8 cellular contexts compared by ENCODE assay signal in genomic region chr1:2290171-2290578, GRCh38.
A peak's percentile ranks its signal among the peaks of the same experiment; 100 is the strongest.
DNase-seq lines count a peak whose midpoint lies in the region; ATAC-seq lines count a peak whose summit lies in the region.

No MANE protein-coding gene starts in this region.

- H3K27me3 Mint-ChIP-seq in activated CD4-positive, alpha-beta T cell treated with anti-CD3 and anti-CD28 coated beads, Interleukin-2, amount 10 ng/mL, durations not matched to agents 7 days and 5 days, result no peaks in the 10 kb centered on the region

- peak overlapping the region; percentile 96 for H3K27ac Mint-ChIP-seq in activated CD4-positive, alpha-beta T cell treated with anti-CD3 and anti-CD28 coated beads, Interleukin-2, amount 10 ng/mL, durations not matched to agents 7 days and 5 days

- no peaks in the 10 kb centered on the region for H3K9me3 Mint-ChIP-seq in activated CD4-positive, alpha-beta T cell treated with anti-CD3 and anti-CD28 coated beads, Interleukin-2, amount 10 ng/mL, durations not matched to agents 7 days and 5 days

- no peaks in the 10 kb centered on the region for H3K27me3 ChIP-seq in MG63
- H3K27me3 ChIP-seq in effector memory CD4-positive, alpha-beta T cell (replicated peaks; ENCODE audit: control insufficient read depth, insufficient read depth, low read length, poor library complexity, severe bottlenecking), result no peaks in the 10 kb centered on the region
- H3K27me3 ChIP-seq in skeletal muscle tissue (ENCODE audit: control insufficient read depth in 3 of 3, insufficient read depth in 3 of 3, low read length in 3 of 3), result no peaks in the 10 kb centered on the region

- H3K27ac ChIP-seq in effector memory CD4-positive, alpha-beta T cell (ENCODE audit: insufficient read depth, low read length, poor library complexity, severe bottlenecking), result peak overlapping the region; percentile 71
- peak overlapping the region; percentile 75 for H3K27ac ChIP-seq in skeletal muscle tissue (ENCODE audit: low read depth, low read length)

- H3K9me3 ChIP-seq in MG63 (no peaks in the 10 kb centered on the region), skeletal muscle tissue (ENCODE audit: control insufficient read depth in 3 of 3, low read length in 3 of 3) (no peaks in the 10 kb centered on the region)
- H3K9me3 ChIP-seq in effector memory CD4-positive, alpha-beta T cell (ENCODE audit: control insufficient read depth, low read length), result no peaks in the 10 kb centered on the region

- peak overlapping the region; percentile 66 for H3K4me3 Mint-ChIP-seq in activated CD4-positive, alpha-beta T cell treated with anti-CD3 and anti-CD28 coated beads, Interleukin-2, amount 10 ng/mL, durations not matched to agents 7 days and 5 days

- DNase-seq in activated CD4-positive, alpha-beta T cell treated with anti-CD3 and anti-CD28 coated beads, Interleukin-2, amount 10 ng/mL, durations not matched to agents 7 days and 5 days, result no peak
- DNase-seq in activated CD4-positive, alpha-beta T cell treated with anti-CD3 and anti-CD28 coated beads, Interleukin-2, amount 50 U/mL, for 48 hours, result no peak
- DNase-seq in MG63 (peak; percentile 25), GOT3 (lab: John Stamatoyannopoulos, UW) (no peak), NCI-H2081 treated with DMSO at 0.1 percent for 48 hours (lab: John Stamatoyannopoulos, UW) (no peak)
- DNase-seq in effector memory CD4-positive, alpha-beta T cell, result no peak

- H3K4me1 ChIP-seq in effector memory CD4-positive, alpha-beta T cell (ENCODE audit: control insufficient read depth, insufficient read depth, low read length, poor library complexity, severe bottlenecking), result peaks cover 64% of the 10 kb centered on the region
- peaks cover 55 to 63% (median 57%) of the 10 kb centered on the region in 3 donors for H3K4me1 ChIP-seq in skeletal muscle tissue (ENCODE audit: control insufficient read depth in 3 of 3, insufficient read depth in 3 of 3, low read length in 3 of 3)

- H3K4me3 ChIP-seq in MG63 (peak overlapping the region; percentile 14; the same call in 1 of the 2 replicates), skeletal muscle tissue (ENCODE audit: low read length in 3 of 3) (peak overlapping the region in 2 of 3 donors; percentile 6 to 60)
- H3K4me3 ChIP-seq in effector memory CD4-positive, alpha-beta T cell (ENCODE audit: insufficient read depth, low read depth, low read length, poor library complexity, severe bottlenecking), result peak overlapping the region; percentile 36

- no peak for ATAC-seq in GM21825 (IDR thresholded peaks at IDR 0.05; ENCODE audit: unreplicated experiment)

- peak overlapping the region; percentile 14 to 57 (median 20) for H3K9ac ChIP-seq in skeletal muscle tissue (ENCODE audit: low read depth in 1 of 3, low read length in 3 of 3)

- CTCF ChIA-PET in activated CD4-positive, alpha-beta T cell treated with anti-CD3 and anti-CD28 coated beads, Interleukin-2, amount 10 ng/mL, durations not matched to agents 7 days and 5 days (lab: Charles Lee), result interaction anchor here (1.1 to 2.2 kb wide), 3 partner anchors 10 to 95 kb away, joined by 3 to 6 read pairs (median 5); partner anchors contain the start of gene FAAP20

- POLR2A ChIA-PET in activated CD4-positive, alpha-beta T cell treated with anti-CD3 and anti-CD28 coated beads, Interleukin-2, amount 10 ng/mL, durations not matched to agents 7 days and 5 days (lab: Charles Lee), result interaction anchor here (0.5 kb wide), 1 partner anchor 11 kb away, joined by 3 read pairs; no protein-coding TSS in a partner anchor

- peaks cover 77% of the 10 kb centered on the region for H3K4me1 Mint-ChIP-seq in activated CD4-positive, alpha-beta T cell treated with anti-CD3 and anti-CD28 coated beads, Interleukin-2, amount 10 ng/mL, durations not matched to agents 7 days and 5 days

- H3K36me3 Mint-ChIP-seq in activated CD4-positive, alpha-beta T cell treated with anti-CD3 and anti-CD28 coated beads, Interleukin-2, amount 10 ng/mL, durations not matched to agents 7 days and 5 days (ENCODE audit: low read depth), result peaks cover 9% of the 10 kb centered on the region

- H3K36me3 ChIP-seq in MG63, result peaks cover 13% of the 10 kb centered on the region
- H3K36me3 ChIP-seq in effector memory CD4-positive, alpha-beta T cell (ENCODE audit: control insufficient read depth, insufficient read depth, low read length), result no peaks in the 10 kb centered on the region
- H3K36me3 ChIP-seq in skeletal muscle tissue (ENCODE audit: control insufficient read depth in 3 of 3, insufficient read depth in 3 of 3, low read length in 3 of 3), result no peaks in the 10 kb centered on the region
